Comparison of ENCODE assay signal across 17 cellular contexts in genomic region chr20:61562897-61563504, GRCh38.
"Had no signal": no experiment of that assay in that cellular context is flagged by ENCODE, and none has a peak within 500 bp of the region (broad histone marks: within the 10 kb centered on the region; RNA-seq: fewer than 3 reads in every experiment).

No MANE protein-coding gene starts in this region.

- H3K9me3 ChIP-seq: gastrocnemius medialis, left ventricle myocardium inferior, neutrophil, ovary, uterus had no signal

- H3K4me1 ChIP-seq: gastrocnemius medialis, heart right ventricle, left ventricle myocardium inferior, uterus had no signal

- FAIRE-seq: small intestine had no signal

- H3K27ac ChIP-seq: coronary artery, gastrocnemius medialis, heart right ventricle, left ventricle myocardium inferior, neutrophil, ovary, uterus had no signal

- H3K27me3 ChIP-seq: gastrocnemius medialis, neutrophil, ovary, uterus had no signal

- H3K36me3 ChIP-seq: gastrocnemius medialis, heart right ventricle, left ventricle myocardium inferior, neutrophil, ovary, uterus had no signal

- DNase-seq: effector CD4-positive, alpha-beta T cell; gastrocnemius medialis; heart right ventricle; hypothalamus; islet precursor cell; left ventricle myocardium inferior; mesenchymal stem cell; naive B cell; ovary; right cardiac atrium; small intestine; stimulated activated CD4-positive, alpha-beta T cell treated with anti-CD3 and anti-CD28 coated beads, Interleukin-2, amount 100 ng/mL, for 48 hours; stimulated activated naive CD4-positive, alpha-beta T cell treated with Interleukin-2 at 50 U/mL for 16 hours; uterus had no signal

- H3K4me3 ChIP-seq: coronary artery, gastrocnemius medialis, heart right ventricle, left ventricle myocardium inferior, lung, ovary, uterus had no signal
